8 cellular contexts compared by ENCODE assay signal in the genomic region with DNA sequence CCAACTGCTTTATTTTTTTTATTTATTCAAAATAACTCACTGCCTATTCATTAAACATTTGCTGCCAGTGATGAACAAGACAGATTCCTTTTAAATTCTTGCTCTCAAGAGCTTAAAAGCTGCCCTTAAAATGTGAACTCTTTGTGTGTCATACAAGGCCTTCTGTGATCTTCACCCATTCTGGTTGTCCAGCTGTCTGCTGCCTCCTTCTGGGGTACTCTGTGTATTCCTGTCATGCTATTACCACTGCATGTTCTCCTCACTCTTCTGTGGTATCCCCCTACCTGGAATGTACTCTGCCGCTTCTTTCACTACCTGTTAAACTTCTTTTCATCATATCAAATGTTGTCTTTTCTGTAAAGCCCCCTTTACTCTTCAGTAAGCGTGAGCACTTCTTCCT.
DNase-seq lines count a peak whose midpoint lies in the region; TF ChIP-seq lines count a peak whose summit lies in the region.

No MANE protein-coding gene starts in this region.

- peaks cover 15% of the 10 kb centered on the region for H3K79me2 ChIP-seq in parathyroid adenoma

- H2AFZ ChIP-seq in parathyroid adenoma, result no peak overlapping the region

- no peak for TF ChIP-seq POLR2A in esophagus squamous epithelium (IDR thresholded peaks at IDR 0.05)

- no peaks in the 10 kb centered on the region for H3K27me3 ChIP-seq in esophagus squamous epithelium
- H3K27me3 ChIP-seq in parathyroid adenoma (ENCODE audit: control insufficient read depth, insufficient read depth, low read length), result no peaks in the 10 kb centered on the region

- H3K4me2 ChIP-seq in parathyroid adenoma (ENCODE audit: low read length), result no peak overlapping the region

- DNase-seq in GM04504 (ENCODE audit: low read depth) (peak; percentile 11), M059J (ENCODE audit: low read depth) (peak; percentile 12), esophagus squamous epithelium (lab: John Stamatoyannopoulos, UW) (no peak), pons (ENCODE audit: low spot score) (no peak), DMS114 treated with DMSO at 0.1 percent for 48 hours (lab: John Stamatoyannopoulos, UW; ENCODE audit: unreplicated experiment) (no peak), cortex of kidney (lab: John Stamatoyannopoulos, UW) (no peak), AML-193 (lab: John Stamatoyannopoulos, UW) (no peak)

- intact Hi-C loops in esophagus squamous epithelium (cut with DNase I), result no loop called here

- H3K27ac ChIP-seq in esophagus squamous epithelium (peak overlapping the region; percentile 32 to 70 (median 62)), parathyroid adenoma (peak overlapping the region; percentile 31)

- peaks cover 0 to 34% (median 0%) of the 10 kb centered on the region in 3 donors for H3K36me3 ChIP-seq in esophagus squamous epithelium
- no peaks in the 10 kb centered on the region for H3K36me3 ChIP-seq in parathyroid adenoma (ENCODE audit: control insufficient read depth, insufficient read depth, low read length)

- H3K9me3 ChIP-seq in esophagus squamous epithelium (no peaks in the 10 kb centered on the region), parathyroid adenoma (ENCODE audit: control insufficient read depth, low read length) (no peaks in the 10 kb centered on the region)

- WGBS in esophagus squamous epithelium, 2 donors, result 78 to 96% methylated on average over 2 of the region's 2 CpGs

- no peak overlapping the region for H3K9ac ChIP-seq in parathyroid adenoma

- TF ChIP-seq CTCF in esophagus squamous epithelium (IDR thresholded peaks at IDR 0.05) (peak in 1 of 6 experiments; percentile 4), parathyroid adenoma (IDR thresholded peaks at IDR 0.05) (peak; percentile 30)

- H3K4me1 ChIP-seq in esophagus squamous epithelium, result peaks cover 6 to 70% (median 22%) of the 10 kb centered on the region in 3 donors
- peaks cover 8% of the 10 kb centered on the region for H3K4me1 ChIP-seq in parathyroid adenoma

- H3K4me3 ChIP-seq in esophagus squamous epithelium (no peak overlapping the region), parathyroid adenoma (ENCODE audit: low read depth, low read length) (no peak overlapping the region)

Comparison
In these comparisons a context has a peak if more than half of its experiments do, and no peak if none do; other contexts are left out.
1. DNase-seq: peak in GM04504 (single experiment) and M059J (single experiment); none in esophagus squamous epithelium (single experiment), pons (single experiment), DMS114 treated with DMSO at 0.1 percent for 48 hours (single experiment), cortex of kidney (single experiment) and AML-193 (0 of 2).